ENCODE assay signal across 8 cellular contexts in the genomic region with DNA sequence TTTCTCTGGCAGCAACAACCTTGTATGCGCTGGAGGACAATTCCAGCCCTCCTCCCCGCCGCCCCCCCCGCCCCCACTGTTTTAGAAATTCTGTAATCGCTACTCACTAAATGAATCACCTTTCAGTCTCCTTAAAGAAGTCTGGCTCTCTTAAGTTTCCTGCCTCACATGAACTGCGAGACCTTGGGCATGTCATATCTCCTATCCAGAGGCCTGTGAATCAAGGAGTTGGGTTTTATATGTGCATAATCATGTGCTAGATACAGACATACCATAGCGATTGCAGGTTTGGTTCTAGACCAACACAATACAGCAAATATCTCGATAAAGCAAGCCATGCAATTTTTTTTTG. TPM values are rescaled to one million over a fixed set of nuclear protein-coding genes. Genes with fewer than 3 reads are reported as not detected.
A peak's percentile ranks its signal among the peaks of the same experiment; 100 is the strongest.
DNase-seq lines count a peak whose midpoint lies in the region; ATAC-seq, FAIRE-seq and TF ChIP-seq lines count a peak whose summit lies in the region.

No MANE protein-coding gene starts in this region.

- H3K4me3 Mint-ChIP-seq in activated T-helper 17 cell treated with anti-CD3 and anti-CD28 coated beads, Interleukin-2, amount 50 U/mL, for 72 hours = peak overlapping the region; percentile 88

- peaks cover 39% of the 10 kb centered on the region for H3K36me3 Mint-ChIP-seq in activated T-helper 17 cell treated with anti-CD3 and anti-CD28 coated beads, Interleukin-2, amount 50 U/mL, for 72 hours (ENCODE audit: low read depth)

- H3K4me1 ChIP-seq in lower lobe of right lung (peaks cover 10% of the 10 kb centered on the region), vagina (peaks cover 9% of the 10 kb centered on the region)

- TF ChIP-seq CTCF in lower lobe of right lung (IDR thresholded peaks at IDR 0.05) (no peak), vagina (IDR thresholded peaks at IDR 0.05) (no peak)

- H3K9me3 ChIP-seq in lower lobe of right lung (no peaks in the 10 kb centered on the region), vagina (no peaks in the 10 kb centered on the region)

- FAIRE-seq in H54 (lab: Jason Lieb, UNC) = no peak

- H3K27ac Mint-ChIP-seq in activated T-helper 17 cell treated with anti-CD3 and anti-CD28 coated beads, Interleukin-2, amount 50 U/mL, for 72 hours = peak overlapping the region; percentile 88

- H3K27ac ChIP-seq in lower lobe of right lung (no peak overlapping the region), vagina (no peak overlapping the region)

- TF ChIP-seq POLR2A in vagina (IDR thresholded peaks at IDR 0.05) (no peak), H54 (IDR thresholded peaks at IDR 0.05; ENCODE audit: low read depth, low read length) (no peak)

- H3K27me3 ChIP-seq in lower lobe of right lung (ENCODE audit: low read depth) (no peaks in the 10 kb centered on the region), vagina (no peaks in the 10 kb centered on the region)

- no peak for DNase-seq in lower lobe of right lung
- DNase-seq in vagina (ENCODE audit: extremely low spot score in 2 of 2) = no peak
- no peak for DNase-seq in RKO (ENCODE audit: low spot score)
- no peak for DNase-seq in DMS79 treated with DMSO at 0.1 percent for 48 hours (lab: John Stamatoyannopoulos, UW)
- DNase-seq in H54 (ENCODE audit: insufficient read length, low spot score) = no peak

- H3K4me3 ChIP-seq in lower lobe of right lung = peak overlapping the region; percentile 82
- H3K4me3 ChIP-seq in vagina = peak overlapping the region; percentile 56 to 80

- intact Hi-C loops in lower lobe of right lung (cut with DNase I) = no loop called here
- intact Hi-C loops in vagina (cut with DNase I) = no loop called here

- H3K36me3 ChIP-seq in lower lobe of right lung (peaks cover 22% of the 10 kb centered on the region), vagina (no peaks in the 10 kb centered on the region)

- no peaks in the 10 kb centered on the region for H3K27me3 Mint-ChIP-seq in activated T-helper 17 cell treated with anti-CD3 and anti-CD28 coated beads, Interleukin-2, amount 50 U/mL, for 72 hours

- H3K4me1 Mint-ChIP-seq in activated T-helper 17 cell treated with anti-CD3 and anti-CD28 coated beads, Interleukin-2, amount 50 U/mL, for 72 hours = peaks cover 15% of the 10 kb centered on the region

- no peaks in the 10 kb centered on the region for H3K9me3 Mint-ChIP-seq in activated T-helper 17 cell treated with anti-CD3 and anti-CD28 coated beads, Interleukin-2, amount 50 U/mL, for 72 hours

- ATAC-seq in GM19023 (IDR thresholded peaks at IDR 0.05; ENCODE audit: unreplicated experiment) (peak; percentile 15), HG03045 (IDR thresholded peaks at IDR 0.05; ENCODE audit: unreplicated experiment) (peak; percentile 6), lower lobe of right lung (peak in 1 of 2 donors; percentile 39)
- ATAC-seq in activated T-helper 17 cell treated with anti-CD3 and anti-CD28 coated beads, Interleukin-2, amount 50 U/mL, for 72 hours (replicated peaks) = peak; percentile 62

RNA-seq across cellular contexts. Expression of gene DMAC1, which starts 0.3 kb away (rescaled TPM):
- 10 to 100 TPM; 23.6 to 35.1 TPM for total RNA-seq in activated T-helper 17 cell treated with anti-CD3 and anti-CD28 coated beads, Interleukin-2, amount 50 U/mL, for 72 hours
- total RNA-seq in lower lobe of right lung = 40.8 TPM
- total RNA-seq in vagina = 12.3 TPM
